In genomic region chr7:11830582-11831382, GRCh38 we compare ENCODE assay signal across 7 cellular contexts. TPM values are rescaled to one million over a fixed set of nuclear protein-coding genes. Genes with fewer than 3 reads are reported as not detected.
DNase-seq lines count a peak whose midpoint lies in the region; ATAC-seq and TF ChIP-seq lines count a peak whose summit lies in the region.

No MANE protein-coding gene starts in this region.

- no peaks in the 10 kb centered on the region for H3K9me3 ChIP-seq in HEK293 (ENCODE audit: control insufficient read depth, insufficient read depth, low read depth, low read length)
- no peaks in the 10 kb centered on the region for H3K9me3 ChIP-seq in smooth muscle cell (replicated peaks; ENCODE audit: low read depth)

- CTCF ChIA-PET in HEK293 (lab: Yijun Ruan, JAX), result interaction anchor here (0.7 to 1.4 kb wide), 4 partner anchors 9 to 628 kb away, joined by 3 to 5 read pairs (median 4); no protein-coding TSS in a partner anchor

- H3K36me3 ChIP-seq in HEK293 (ENCODE audit: control insufficient read depth in 2 of 2, insufficient read depth in 1 of 2, low read length in 2 of 2) (no peaks in the 10 kb centered on the region), smooth muscle cell (ENCODE audit: low read depth) (no peaks in the 10 kb centered on the region)

- no peak overlapping the region for H3K27ac Mint-ChIP-seq in activated naive CD8-positive, alpha-beta T cell treated with anti-CD3 and anti-CD28 coated beads for 36 hours

- H2AFZ ChIP-seq in smooth muscle cell (ENCODE audit: low read depth), result peak overlapping the region; percentile 95

- 8% methylated on average over 10 of the region's 10 CpGs for WGBS in smooth muscle cell (ENCODE audit: low lambda C conversion rate)

- H3K36me3 Mint-ChIP-seq in activated naive CD8-positive, alpha-beta T cell treated with anti-CD3 and anti-CD28 coated beads for 36 hours, result no peaks in the 10 kb centered on the region

- POLR2A ChIA-PET in HEK293 (lab: Yijun Ruan, JAX), result no interaction called here

- no peaks in the 10 kb centered on the region for H3K9me3 Mint-ChIP-seq in activated naive CD8-positive, alpha-beta T cell treated with anti-CD3 and anti-CD28 coated beads for 36 hours

- H3F3A ChIP-seq in smooth muscle cell (ENCODE audit: low read depth), result peaks cover 3% of the 10 kb centered on the region

- H3K9ac ChIP-seq in smooth muscle cell (ENCODE audit: low read depth), result peak overlapping the region; percentile 38

- H3K27me3 ChIP-seq in smooth muscle cell (ENCODE audit: low read depth), result no peaks in the 10 kb centered on the region

- ATAC-seq in HG02759 (IDR thresholded peaks at IDR 0.05; ENCODE audit: unreplicated experiment), result no peak
- no peak for ATAC-seq in GM19328 (IDR thresholded peaks at IDR 0.05; ENCODE audit: unreplicated experiment)

- peaks cover 51% of the 10 kb centered on the region for H3K27me3 Mint-ChIP-seq in activated naive CD8-positive, alpha-beta T cell treated with anti-CD3 and anti-CD28 coated beads for 36 hours

- no peaks in the 10 kb centered on the region for H3K79me2 ChIP-seq in smooth muscle cell (ENCODE audit: low read depth)

- H4K20me1 ChIP-seq in smooth muscle cell (ENCODE audit: low read depth), result no peaks in the 10 kb centered on the region

- H3K27ac ChIP-seq in HEK293 (ENCODE audit: extremely low read depth, low read depth, low read length) (peak overlapping the region; percentile 58; the same call in 1 of the 2 replicates), smooth muscle cell (ENCODE audit: low read depth) (no peak overlapping the region)

- H3K4me3 ChIP-seq in HEK293 (ENCODE audit: low read depth, low read length) (peak overlapping the region; percentile 58), smooth muscle cell (peak overlapping the region; percentile 70)

- no peak for DNase-seq in activated naive CD8-positive, alpha-beta T cell treated with anti-CD3 and anti-CD28 coated beads for 36 hours
- DNase-seq in iris pigment epithelial cell (ENCODE audit: low read depth) (peak; percentile 37), smooth muscle cell (lab: John Stamatoyannopoulos, UW; ENCODE audit: unreplicated experiment) (no peak)
- no peak for DNase-seq in stimulated activated CD4-positive, alpha-beta T cell treated with anti-CD3 and anti-CD28 coated beads, Interleukin-4, amount 100 ng/mL, for 24 hours

- peak overlapping the region; percentile 44 for H3K4me3 Mint-ChIP-seq in activated naive CD8-positive, alpha-beta T cell treated with anti-CD3 and anti-CD28 coated beads for 36 hours

- peaks cover 13% of the 10 kb centered on the region for H3K4me1 Mint-ChIP-seq in activated naive CD8-positive, alpha-beta T cell treated with anti-CD3 and anti-CD28 coated beads for 36 hours

- peak overlapping the region; percentile 91 for H3K4me2 ChIP-seq in smooth muscle cell

- H3K4me1 ChIP-seq in HEK293 (ENCODE audit: control insufficient read depth, insufficient read depth, low read length), result peaks cover 2% of the 10 kb centered on the region
- H3K4me1 ChIP-seq in smooth muscle cell (ENCODE audit: low read depth), result peaks cover 28% of the 10 kb centered on the region

- TF ChIP-seq CTCF in HEK293 (tag by site-specific recombination; IDR thresholded peaks at IDR 0.05) (no peak), smooth muscle cell (IDR thresholded peaks at IDR 0.05; ENCODE audit: borderline replicate concordance, insufficient read depth, poor library complexity, severe bottlenecking) (no peak)

TF ChIP-seq in HEK293, 187 proteins besides CTCF, POLR2A, EP300 and RAD21:
- no peak for TF ChIP-seq ZNF514 (tag by site-specific recombination; IDR thresholded peaks at IDR 0.05)
- TF ChIP-seq ZBTB20 (tag by site-specific recombination; IDR thresholded peaks at IDR 0.05), result 0 out of 2 replicates have a peak, but pooled peaks have one; percentile 7
TF ChIP-seq in HEK293: peak in this region for 1.

RNA-seq across cellular contexts. Expression of gene THSD7A, which starts 1.2 kb away (rescaled TPM):
- total RNA-seq in activated naive CD8-positive, alpha-beta T cell treated with anti-CD3 and anti-CD28 coated beads for 36 hours, result not detected
- 1.7 and 2.7 TPM in 2 replicates for total RNA-seq in smooth muscle cell
- polyA plus RNA-seq in smooth muscle cell, result 1.7 and 3.7 TPM in 2 replicates
